Comparison of ENCODE assay signal across 2 cellular contexts in the genomic region with DNA sequence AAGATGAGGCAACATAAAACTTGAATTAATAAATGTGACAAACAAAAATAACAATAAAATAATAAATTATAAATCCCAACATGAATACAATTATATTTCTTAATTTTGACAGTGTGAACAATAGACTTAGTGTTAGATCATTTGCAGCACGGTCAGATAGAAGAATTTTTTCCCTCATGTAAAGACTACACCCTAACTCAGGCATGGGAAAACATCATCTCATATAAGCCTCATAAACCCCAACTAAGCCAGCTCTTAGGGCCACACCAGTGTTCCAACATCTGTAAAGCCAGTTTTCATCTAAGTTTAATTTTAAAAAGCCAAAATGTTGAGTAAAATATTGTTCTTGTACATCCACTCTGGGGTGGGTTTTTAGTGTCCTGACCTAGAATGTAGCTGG.
TF ChIP-seq lines count a peak whose summit lies in the region.

No MANE protein-coding gene starts in this region.

TF ChIP-seq in liver, 16 proteins besides CTCF, POLR2A, EP300 and RAD21 (continued from another document):
- TF ChIP-seq, protein P1, sequence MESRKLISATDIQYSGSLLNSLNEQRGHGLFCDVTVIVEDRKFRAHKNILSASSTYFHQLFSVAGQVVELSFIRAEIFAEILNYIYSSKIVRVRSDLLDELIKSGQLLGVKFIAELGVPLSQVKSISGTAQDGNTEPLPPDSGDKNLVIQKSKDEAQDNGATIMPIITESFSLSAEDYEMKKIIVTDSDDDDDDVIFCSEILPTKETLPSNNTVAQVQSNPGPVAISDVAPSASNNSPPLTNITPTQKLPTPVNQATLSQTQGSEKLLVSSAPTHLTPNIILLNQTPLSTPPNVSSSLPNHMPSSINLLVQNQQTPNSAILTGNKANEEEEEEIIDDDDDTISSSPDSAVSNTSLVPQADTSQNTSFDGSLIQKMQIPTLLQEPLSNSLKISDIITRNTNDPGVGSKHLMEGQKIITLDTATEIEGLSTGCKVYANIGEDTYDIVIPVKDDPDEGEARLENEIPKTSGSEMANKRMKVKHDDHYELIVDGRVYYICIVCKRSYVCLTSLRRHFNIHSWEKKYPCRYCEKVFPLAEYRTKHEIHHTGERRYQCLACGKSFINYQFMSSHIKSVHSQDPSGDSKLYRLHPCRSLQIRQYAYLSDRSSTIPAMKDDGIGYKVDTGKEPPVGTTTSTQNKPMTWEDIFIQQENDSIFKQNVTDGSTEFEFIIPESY (IDR thresholded peaks at IDR 0.05): no peak
- TF ChIP-seq, protein P2, sequence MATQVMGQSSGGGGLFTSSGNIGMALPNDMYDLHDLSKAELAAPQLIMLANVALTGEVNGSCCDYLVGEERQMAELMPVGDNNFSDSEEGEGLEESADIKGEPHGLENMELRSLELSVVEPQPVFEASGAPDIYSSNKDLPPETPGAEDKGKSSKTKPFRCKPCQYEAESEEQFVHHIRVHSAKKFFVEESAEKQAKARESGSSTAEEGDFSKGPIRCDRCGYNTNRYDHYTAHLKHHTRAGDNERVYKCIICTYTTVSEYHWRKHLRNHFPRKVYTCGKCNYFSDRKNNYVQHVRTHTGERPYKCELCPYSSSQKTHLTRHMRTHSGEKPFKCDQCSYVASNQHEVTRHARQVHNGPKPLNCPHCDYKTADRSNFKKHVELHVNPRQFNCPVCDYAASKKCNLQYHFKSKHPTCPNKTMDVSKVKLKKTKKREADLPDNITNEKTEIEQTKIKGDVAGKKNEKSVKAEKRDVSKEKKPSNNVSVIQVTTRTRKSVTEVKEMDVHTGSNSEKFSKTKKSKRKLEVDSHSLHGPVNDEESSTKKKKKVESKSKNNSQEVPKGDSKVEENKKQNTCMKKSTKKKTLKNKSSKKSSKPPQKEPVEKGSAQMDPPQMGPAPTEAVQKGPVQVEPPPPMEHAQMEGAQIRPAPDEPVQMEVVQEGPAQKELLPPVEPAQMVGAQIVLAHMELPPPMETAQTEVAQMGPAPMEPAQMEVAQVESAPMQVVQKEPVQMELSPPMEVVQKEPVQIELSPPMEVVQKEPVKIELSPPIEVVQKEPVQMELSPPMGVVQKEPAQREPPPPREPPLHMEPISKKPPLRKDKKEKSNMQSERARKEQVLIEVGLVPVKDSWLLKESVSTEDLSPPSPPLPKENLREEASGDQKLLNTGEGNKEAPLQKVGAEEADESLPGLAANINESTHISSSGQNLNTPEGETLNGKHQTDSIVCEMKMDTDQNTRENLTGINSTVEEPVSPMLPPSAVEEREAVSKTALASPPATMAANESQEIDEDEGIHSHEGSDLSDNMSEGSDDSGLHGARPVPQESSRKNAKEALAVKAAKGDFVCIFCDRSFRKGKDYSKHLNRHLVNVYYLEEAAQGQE (IDR thresholded peaks at IDR 0.05): no peak
- no peak for TF ChIP-seq EGR1 (IDR thresholded peaks at IDR 0.05; ENCODE audit: low read depth in 2 of 2)
- TF ChIP-seq NR2F2 (IDR thresholded peaks at IDR 0.05): no peak
- TF ChIP-seq SP1 (IDR thresholded peaks at IDR 0.05): no peak
- no peak for TF ChIP-seq YY1 (IDR thresholded peaks at IDR 0.05)
- TF ChIP-seq GABPA (IDR thresholded peaks at IDR 0.05 in 1 of 2, conservative IDR thresholded peaks at IDR 0.05 in 1 of 2): no peak
- TF ChIP-seq, protein P3, sequence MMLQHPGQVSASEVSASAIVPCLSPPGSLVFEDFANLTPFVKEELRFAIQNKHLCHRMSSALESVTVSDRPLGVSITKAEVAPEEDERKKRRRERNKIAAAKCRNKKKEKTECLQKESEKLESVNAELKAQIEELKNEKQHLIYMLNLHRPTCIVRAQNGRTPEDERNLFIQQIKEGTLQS (IDR thresholded peaks at IDR 0.05): no peak
- no peak for TF ChIP-seq FOXA2 (IDR thresholded peaks at IDR 0.05)
TF ChIP-seq in liver: peak in this region for 0.

TF ChIP-seq in HepG2, 621 proteins besides CTCF, POLR2A, EP300 and RAD21 (continued from another document):
- TF ChIP-seq HIC2 (CRISPR knock-in tag; IDR thresholded peaks at IDR 0.05; ENCODE audit: low read depth) (no peak), ARNTL (CRISPR knock-in tag; IDR thresholded peaks at IDR 0.05) (no peak), ELF3 (CRISPR knock-in tag; IDR thresholded peaks at IDR 0.05) (no peak), DDIT3 (CRISPR knock-in tag; IDR thresholded peaks at IDR 0.05) (no peak), NR1H2 (CRISPR knock-in tag; IDR thresholded peaks at IDR 0.05; ENCODE audit: borderline replicate concordance, low read depth) (no peak), ZNF207 (IDR thresholded peaks at IDR 0.05; ENCODE audit: borderline replicate concordance) (no peak)
- TF ChIP-seq, protein P4, sequence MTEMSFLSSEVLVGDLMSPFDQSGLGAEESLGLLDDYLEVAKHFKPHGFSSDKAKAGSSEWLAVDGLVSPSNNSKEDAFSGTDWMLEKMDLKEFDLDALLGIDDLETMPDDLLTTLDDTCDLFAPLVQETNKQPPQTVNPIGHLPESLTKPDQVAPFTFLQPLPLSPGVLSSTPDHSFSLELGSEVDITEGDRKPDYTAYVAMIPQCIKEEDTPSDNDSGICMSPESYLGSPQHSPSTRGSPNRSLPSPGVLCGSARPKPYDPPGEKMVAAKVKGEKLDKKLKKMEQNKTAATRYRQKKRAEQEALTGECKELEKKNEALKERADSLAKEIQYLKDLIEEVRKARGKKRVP (CRISPR knock-in tag; IDR thresholded peaks at IDR 0.05): no peak
- TF ChIP-seq, protein P5, sequence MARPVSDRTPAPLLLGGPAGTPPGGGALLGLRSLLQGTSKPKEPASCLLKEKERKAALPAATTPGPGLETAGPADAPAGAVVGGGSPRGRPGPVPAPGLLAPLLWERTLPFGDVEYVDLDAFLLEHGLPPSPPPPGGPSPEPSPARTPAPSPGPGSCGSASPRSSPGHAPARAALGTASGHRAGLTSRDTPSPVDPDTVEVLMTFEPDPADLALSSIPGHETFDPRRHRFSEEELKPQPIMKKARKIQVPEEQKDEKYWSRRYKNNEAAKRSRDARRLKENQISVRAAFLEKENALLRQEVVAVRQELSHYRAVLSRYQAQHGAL (CRISPR knock-in tag; IDR thresholded peaks at IDR 0.05; ENCODE audit: not compliant biosample characterization): no peak
- TF ChIP-seq, protein P6, sequence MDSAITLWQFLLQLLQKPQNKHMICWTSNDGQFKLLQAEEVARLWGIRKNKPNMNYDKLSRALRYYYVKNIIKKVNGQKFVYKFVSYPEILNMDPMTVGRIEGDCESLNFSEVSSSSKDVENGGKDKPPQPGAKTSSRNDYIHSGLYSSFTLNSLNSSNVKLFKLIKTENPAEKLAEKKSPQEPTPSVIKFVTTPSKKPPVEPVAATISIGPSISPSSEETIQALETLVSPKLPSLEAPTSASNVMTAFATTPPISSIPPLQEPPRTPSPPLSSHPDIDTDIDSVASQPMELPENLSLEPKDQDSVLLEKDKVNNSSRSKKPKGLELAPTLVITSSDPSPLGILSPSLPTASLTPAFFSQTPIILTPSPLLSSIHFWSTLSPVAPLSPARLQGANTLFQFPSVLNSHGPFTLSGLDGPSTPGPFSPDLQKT (CRISPR knock-in tag; IDR thresholded peaks at IDR 0.05; ENCODE audit: borderline replicate concordance): no peak
